Comparison of ENCODE assay signal across 10 cellular contexts in the genomic region with DNA sequence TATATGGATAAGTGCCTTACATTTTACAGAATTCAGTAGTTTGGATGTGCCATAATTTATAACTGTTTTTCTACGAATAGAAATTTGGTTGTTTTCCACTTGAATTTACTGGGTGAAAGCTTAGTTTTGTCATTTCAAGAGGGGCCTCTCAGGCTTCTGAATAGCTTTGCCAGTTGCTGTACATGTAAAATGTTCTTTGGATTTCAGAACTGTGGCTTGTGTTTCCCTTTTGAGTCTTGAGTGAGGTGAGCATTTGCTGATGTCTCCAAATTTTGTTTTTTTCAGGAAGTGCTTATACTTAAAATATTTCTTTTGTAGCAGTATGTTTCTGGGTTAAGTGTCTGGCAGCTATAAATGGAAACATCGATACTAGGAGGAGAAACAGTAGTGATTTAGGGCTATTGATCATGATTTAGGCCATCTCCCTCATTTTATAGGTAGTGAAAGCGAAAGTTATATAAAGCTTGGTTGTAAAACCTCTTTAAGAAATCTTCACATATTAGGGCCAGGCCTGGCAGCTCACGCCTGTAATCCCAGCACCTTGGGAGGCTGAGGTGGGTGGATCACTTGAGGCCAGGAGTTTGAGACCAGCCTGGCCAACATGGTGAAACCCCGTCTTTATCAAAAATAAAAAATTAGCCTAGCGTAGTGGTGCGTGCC. TPM values are rescaled to one million over a fixed set of nuclear protein-coding genes. Genes with fewer than 3 reads are reported as not detected.
DNase-seq lines count a peak whose midpoint lies in the region; ATAC-seq and FAIRE-seq lines count a peak whose summit lies in the region.
"Had no signal": no experiment of that assay in that cellular context is flagged by ENCODE, and none has a peak within 500 bp of the region (broad histone marks: within the 10 kb centered on the region; RNA-seq: fewer than 3 reads in every experiment).

No MANE protein-coding gene starts in this region.

- H3K4me1 ChIP-seq in small intestine (ENCODE audit: control insufficient read depth in 2 of 2, insufficient read depth in 1 of 2, low read depth in 1 of 2, low read length in 1 of 2), result peaks cover 8 to 21% of the 10 kb centered on the region in 2 donors

- peak; percentile 46 for ATAC-seq in HG03432 (IDR thresholded peaks at IDR 0.05; ENCODE audit: unreplicated experiment)
- no peak for ATAC-seq in HG03095 (IDR thresholded peaks at IDR 0.05; ENCODE audit: unreplicated experiment)
- ATAC-seq in HG03097 (IDR thresholded peaks at IDR 0.05; ENCODE audit: low FRiP score, unreplicated experiment), result no peak

- H3K36me3 ChIP-seq in small intestine (ENCODE audit: control insufficient read depth in 2 of 2, insufficient read depth in 2 of 2, low read length in 2 of 2), result peaks cover 0 to under 1% of the 10 kb centered on the region in 2 donors

- FAIRE-seq in GM18507 (lab: Jason Lieb, UNC), result peak; percentile 44
- FAIRE-seq in small intestine (lab: Jason Lieb, UNC), result no peak
- FAIRE-seq: G401.6 had no signal

- no peaks in the 10 kb centered on the region for H3K27me3 ChIP-seq in small intestine (ENCODE audit: control insufficient read depth in 2 of 2, insufficient read depth in 2 of 2, low read length in 2 of 2)

- no peaks in the 10 kb centered on the region for H3K9me3 ChIP-seq in small intestine (ENCODE audit: control insufficient read depth, low read depth)

- DNase-seq in GM18507 (ENCODE audit: extremely low spot score, insufficient read length, low read depth) (no peak), caudate nucleus (lab: John Stamatoyannopoulos, UW) (no peak), small intestine (peak; percentile 52)
- DNase-seq in activated effector memory CD4-positive, alpha-beta T cell treated with anti-CD3 and anti-CD28 coated beads, Interleukin-2, amount 50 U/mL, for 16 hours, result no peak
- no peak for DNase-seq in effector CD8-positive, alpha-beta T cell (lab: John Stamatoyannopoulos, UW)
- DNase-seq: foreskin fibroblast had no signal

- H3K27ac ChIP-seq in caudate nucleus (ENCODE audit: low read depth, low read length), result peak overlapping the region; percentile 81
- peak overlapping the region; percentile 40 to 81 for H3K27ac ChIP-seq in small intestine (ENCODE audit: low read depth in 1 of 2, low read length in 1 of 2)

- no peak overlapping the region for H3K4me3 ChIP-seq in small intestine (ENCODE audit: low read depth in 1 of 2, low read length in 2 of 2)

- 31 to 53% (median 37%) methylated on average over 7 of the region's 7 CpGs for WGBS in small intestine, 3 donors

RNA-seq across cellular contexts. Expression of a gene that starts 9.2 kb away (rescaled TPM):
- polyA plus RNA-seq in small intestine, result 10 to 100 TPM; 20.9 to 74.7 (median 36.5) TPM
